Comparison of ENCODE assay signal across 11 cellular contexts in the genomic region with DNA sequence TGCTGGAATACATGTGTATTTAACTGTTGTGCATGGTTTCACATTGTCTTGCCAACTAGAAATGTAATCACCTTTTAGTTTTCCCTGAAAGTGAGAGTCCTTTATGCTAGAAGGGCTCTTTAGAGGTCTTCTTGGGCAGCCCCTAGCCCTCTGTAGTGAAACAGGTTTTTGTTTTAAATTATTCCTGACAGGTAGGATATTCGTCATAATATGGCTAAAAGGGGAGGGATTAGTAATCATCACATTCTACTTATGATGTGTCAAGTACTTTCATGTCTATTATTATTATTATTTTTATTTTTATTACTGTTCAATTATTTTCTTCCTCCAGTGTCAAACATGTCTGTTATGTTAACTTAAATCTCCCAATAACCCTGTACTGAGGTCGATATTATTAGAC. TPM values are rescaled to one million over a fixed set of nuclear protein-coding genes. Genes with fewer than 3 reads are reported as not detected.
A peak's percentile ranks its signal among the peaks of the same experiment; 100 is the strongest.
DNase-seq lines count a peak whose midpoint lies in the region; ATAC-seq and TF ChIP-seq lines count a peak whose summit lies in the region.
"Had no signal": no experiment of that assay in that cellular context is flagged by ENCODE, and none has a peak within 500 bp of the region (broad histone marks: within the 10 kb centered on the region; RNA-seq: fewer than 3 reads in every experiment).

No MANE protein-coding gene starts in this region.

- ATAC-seq in CD8-positive, alpha-beta T cell: no peak
- ATAC-seq in HG02610 (IDR thresholded peaks at IDR 0.05; ENCODE audit: unreplicated experiment): peak; percentile 38

- peaks cover 47% of the 10 kb centered on the region for H3K36me3 Mint-ChIP-seq in CD8-positive, alpha-beta T cell

- H3K9me3 Mint-ChIP-seq in CD8-positive, alpha-beta T cell: no peaks in the 10 kb centered on the region

- CTCF ChIA-PET in CD8-positive, alpha-beta T cell (lab: Charles Lee): interaction anchor here (1.0 to 1.1 kb wide), 2 partner anchors 9 to 28 kb away, joined by 3 to 4 read pairs; no protein-coding TSS in a partner anchor

- no peak overlapping the region for H3K4me3 ChIP-seq in CD8-positive, alpha-beta T cell (ENCODE audit: low read depth, low read length)
- H3K4me3 ChIP-seq in ascending aorta (no peak overlapping the region), sigmoid colon (no peak overlapping the region)

- TF ChIP-seq POLR2A in sigmoid colon (IDR thresholded peaks at IDR 0.05): no peak

- no peaks in the 10 kb centered on the region for H3K36me3 ChIP-seq in CD8-positive, alpha-beta T cell (ENCODE audit: insufficient read depth, low read length)
- no peaks in the 10 kb centered on the region for H3K36me3 ChIP-seq in ascending aorta
- no peaks in the 10 kb centered on the region for H3K36me3 ChIP-seq in sigmoid colon

- no peak for TF ChIP-seq CTCF in CD8-positive, alpha-beta T cell (IDR thresholded peaks at IDR 0.05)
- no peak for TF ChIP-seq CTCF in ascending aorta (IDR thresholded peaks at IDR 0.05)
- TF ChIP-seq CTCF in sigmoid colon (IDR thresholded peaks at IDR 0.05): no peak

- WGBS in sigmoid colon, 2 donors: 76 to 82% methylated on average over 2 of the region's 2 CpGs

- H3K27me3 Mint-ChIP-seq in CD8-positive, alpha-beta T cell (ENCODE audit: low read depth): no peaks in the 10 kb centered on the region

- H3K9me3 ChIP-seq in CD8-positive, alpha-beta T cell (ENCODE audit: low read length): no peaks in the 10 kb centered on the region
- H3K9me3 ChIP-seq in ascending aorta (no peaks in the 10 kb centered on the region), sigmoid colon (no peaks in the 10 kb centered on the region)

- no peak for TF ChIP-seq EP300 in sigmoid colon (IDR thresholded peaks at IDR 0.05)

- POLR2A ChIA-PET in CD8-positive, alpha-beta T cell (lab: Charles Lee): interaction anchor here (1.0 to 1.3 kb wide), 3 partner anchors 23 to 100 kb away, joined by 3 to 4 read pairs (median 3); no protein-coding TSS in a partner anchor

- H3K4me3 Mint-ChIP-seq in CD8-positive, alpha-beta T cell: peak overlapping the region; percentile 22

- H3K27me3 ChIP-seq in CD8-positive, alpha-beta T cell (ENCODE audit: insufficient read depth, low read length): no peaks in the 10 kb centered on the region
- no peaks in the 10 kb centered on the region for H3K27me3 ChIP-seq in ascending aorta
- no peaks in the 10 kb centered on the region for H3K27me3 ChIP-seq in sigmoid colon

- H3K27ac ChIP-seq in CD8-positive, alpha-beta T cell (ENCODE audit: low read depth, low read length): no peak overlapping the region
- H3K27ac ChIP-seq in ascending aorta (peak overlapping the region; percentile 84 to 85), sigmoid colon (peak overlapping the region; percentile 73 to 82 (median 78))

- intact Hi-C loops in CD8-positive, alpha-beta T cell (cut with DNase I, micrococcal nuclease): loop anchor here in 1 of 2 experiments (5.0 kb wide), 1 partner anchor 36 kb away; the partner anchor contains the start of gene MSN
- intact Hi-C loops in ascending aorta (cut with DNase I) (no loop called here), sigmoid colon (cut with DNase I) (no loop called here)

- H3K27ac Mint-ChIP-seq in CD8-positive, alpha-beta T cell: peak overlapping the region; percentile 90

- DNase-seq in CD8-positive, alpha-beta T cell: no peak
- no peak for DNase-seq in ascending aorta (ENCODE audit: low spot score in 2 of 2)
- DNase-seq in sigmoid colon: no peak
- DNase-seq in DMS153 (lab: John Stamatoyannopoulos, UW): no peak
- no peak for DNase-seq in COLO668 (lab: John Stamatoyannopoulos, UW; ENCODE audit: unreplicated experiment)
- DNase-seq in RKO (ENCODE audit: low spot score): no peak
- DNase-seq: activated effector memory CD4-positive, alpha-beta T cell treated with anti-CD3 and anti-CD28 coated beads, Interleukin-2, amount 50 U/mL, for 16 hours; DMS79; kidney glomerular epithelial cell; stimulated activated naive CD4-positive, alpha-beta T cell had no signal

- H3K4me1 ChIP-seq in CD8-positive, alpha-beta T cell (ENCODE audit: insufficient read depth, low read length): peaks cover 92% of the 10 kb centered on the region
- H3K4me1 ChIP-seq in ascending aorta: peaks cover 14 to 44% of the 10 kb centered on the region in 2 donors
- H3K4me1 ChIP-seq in sigmoid colon: peaks cover 0 to 72% (median 59%) of the 10 kb centered on the region in 4 donors

- peaks cover 88% of the 10 kb centered on the region for H3K4me1 Mint-ChIP-seq in CD8-positive, alpha-beta T cell (ENCODE audit: low read depth)

RNA-seq across cellular contexts. Expression of gene MSN, which starts 35.5 kb away (rescaled TPM):
- 100 to 1,000 TPM; 285 to 286 TPM for total RNA-seq in CD8-positive, alpha-beta T cell
- total RNA-seq in ascending aorta (338 TPM), sigmoid colon (100 to 1,000 TPM; 136 to 152 (median 144) TPM)
- 100 to 1,000 TPM in 1 of 3 donors, 10 to 100 TPM in 2; 23.6 to 116 (median 36.0) TPM for polyA plus RNA-seq in sigmoid colon
